In genomic region chr11:114440971-114441810, GRCh38 we compare ENCODE assay signal across 8 cellular contexts. TPM values are rescaled to one million over a fixed set of nuclear protein-coding genes. Genes with fewer than 3 reads are reported as not detected.
DNase-seq lines count a peak whose midpoint lies in the region; ATAC-seq and TF ChIP-seq lines count a peak whose summit lies in the region.

No MANE protein-coding gene starts in this region.

- peak overlapping the region; percentile 59 for H3K4me3 Mint-ChIP-seq in WTC11

- intact Hi-C loops in lower leg skin (cut with DNase I; ENCODE audit: low total_unique reads), result no loop called here

- H3K27me3 ChIP-seq in BE2C, result no peaks in the 10 kb centered on the region

- peaks cover 32% of the 10 kb centered on the region for H3K36me3 Mint-ChIP-seq in WTC11

- TF ChIP-seq CTCF in BE2C (IDR thresholded peaks at IDR 0.05; ENCODE audit: low read depth, low read length), result no peak
- TF ChIP-seq CTCF in HFF-Myc (IDR thresholded peaks at IDR 0.05; ENCODE audit: low read depth, low read length, missing control alignments), result no peak
- TF ChIP-seq CTCF in WTC11 (IDR thresholded peaks at IDR 0.05), result no peak
- no peak for TF ChIP-seq CTCF in lower leg skin (IDR thresholded peaks at IDR 0.05)

- H3K36me3 ChIP-seq in BE2C, result peaks cover 11% of the 10 kb centered on the region; the same call in 1 of the 2 replicates

- TF ChIP-seq POLR2A in lower leg skin (IDR thresholded peaks at IDR 0.05), result no peak

- DNase-seq in BE2C, result no peak
- DNase-seq in HFF-Myc (ENCODE audit: extremely low read depth, low read depth), result no peak
- no peak for DNase-seq in WTC11 (ENCODE audit: low spot score)
- DNase-seq in lung microvascular endothelial cell (ENCODE audit: low read depth in 2 of 2), result peak; percentile 14 to 27
- no peak for DNase-seq in stimulated activated CD4-positive, alpha-beta T cell treated with anti-CD3 and anti-CD28 coated beads, Interleukin-12 subunit alpha, Interleukin-12 subunit beta, amount 100 ng/mL, for 4 hours
- no peak for DNase-seq in NCI-H128 (lab: John Stamatoyannopoulos, UW; ENCODE audit: unreplicated experiment)
- DNase-seq in lower leg skin (ENCODE audit: low spot score in 2 of 2), result no peak

- POLR2A ChIA-PET in WTC11 (lab: Charles Lee), result no interaction called here

- H3K4me1 ChIP-seq in BE2C, result no peaks in the 10 kb centered on the region

- CTCF ChIA-PET in WTC11 (lab: Charles Lee), result no interaction called here

- 71 to 78% methylated on average over 8 of the region's 8 CpGs for WGBS in lower leg skin, 2 donors

- no peaks in the 10 kb centered on the region for H3K9me3 ChIP-seq in BE2C

- H3K27me3 Mint-ChIP-seq in WTC11 (ENCODE audit: low read depth), result no peaks in the 10 kb centered on the region

- no peak overlapping the region; the same call in none of the 2 replicates for H3K27ac Mint-ChIP-seq in WTC11

- H3K9me3 Mint-ChIP-seq in WTC11, result no peaks in the 10 kb centered on the region

- H3K4me1 Mint-ChIP-seq in WTC11, result peaks cover 53% of the 10 kb centered on the region

- ATAC-seq in WTC11, result no peak
- ATAC-seq in HG03460 (IDR thresholded peaks at IDR 0.05; ENCODE audit: unreplicated experiment), result no peak

- peak overlapping the region; percentile 93 for H3K4me3 ChIP-seq in BE2C (ENCODE audit: low read depth, low read length)
- H3K4me3 ChIP-seq in HFF-Myc (replicated peaks; ENCODE audit: low read depth, low read length), result peak overlapping the region; percentile 97
- no peak overlapping the region for H3K4me3 ChIP-seq in lower leg skin (ENCODE audit: low read depth, poor library complexity, severe bottlenecking)

TF ChIP-seq in WTC11, 78 proteins besides CTCF, POLR2A, EP300 and RAD21:
- TF ChIP-seq ZNF423 (CRISPR knock-in tag; IDR thresholded peaks at IDR 0.05) (no peak), ATF2 (CRISPR knock-in tag; IDR thresholded peaks at IDR 0.05; ENCODE audit: borderline replicate concordance, low read depth) (no peak), ELF4 (CRISPR knock-in tag; IDR thresholded peaks at IDR 0.05; ENCODE audit: low read depth) (no peak), E2F1 (CRISPR knock-in tag; IDR thresholded peaks at IDR 0.05) (no peak), ZNF219 (CRISPR knock-in tag; IDR thresholded peaks at IDR 0.05; ENCODE audit: borderline replicate concordance) (no peak), ZBTB21 (CRISPR knock-in tag; IDR thresholded peaks at IDR 0.05; ENCODE audit: borderline replicate concordance) (no peak), ZNF671 (CRISPR knock-in tag; IDR thresholded peaks at IDR 0.05) (no peak), CREM (CRISPR knock-in tag; IDR thresholded peaks at IDR 0.05) (no peak), NFYB (CRISPR knock-in tag; conservative IDR thresholded peaks at IDR 0.05; ENCODE audit: low read depth) (no peak), E2F4 (CRISPR knock-in tag; IDR thresholded peaks at IDR 0.05; ENCODE audit: borderline replicate concordance, low read depth) (no peak), NR2C2 (CRISPR knock-in tag; IDR thresholded peaks at IDR 0.05) (no peak), ZNF232 (CRISPR knock-in tag; IDR thresholded peaks at IDR 0.05) (no peak), GTF2I (CRISPR knock-in tag; conservative IDR thresholded peaks at IDR 0.05) (no peak), GABPB1 (CRISPR knock-in tag; IDR thresholded peaks at IDR 0.05) (no peak), NFE2L1 (CRISPR knock-in tag; IDR thresholded peaks at IDR 0.05) (no peak)

RNA-seq across cellular contexts. Expression of gene REXO2, which starts 1.9 kb away (rescaled TPM):
- polyA plus RNA-seq in BE2C (2012; ENCODE audit: insufficient read depth, insufficient read length, low read depth), result 69.6 TPM
- total RNA-seq in WTC11 (2021), result 90.2 to 99.1 TPM (median 98.8 TPM) in 3 replicates
- total RNA-seq in lung microvascular endothelial cell, result 115 and 149 TPM in 2 replicates
- total RNA-seq in lower leg skin, result 100 to 1,000 TPM in 3 of 4 donors, 10 to 100 TPM in 1; 78.4 to 114 (median 104) TPM

RNA-seq across cellular contexts. Expression of gene RBM7, which starts 40.7 kb away (rescaled TPM):
- 26.9 TPM for polyA plus RNA-seq in BE2C (2012; ENCODE audit: insufficient read depth, insufficient read length, low read depth)
- 36.3 to 42.1 TPM (median 38.1 TPM) in 3 replicates for total RNA-seq in WTC11 (2021)
- total RNA-seq in lung microvascular endothelial cell, result 36.8 and 52.4 TPM in 2 replicates
- total RNA-seq in lower leg skin, result 10 to 100 TPM; 11.7 to 19.6 (median 18.8) TPM

RNA-seq across cellular contexts. Expression of gene C11orf71, which starts 40.9 kb away (rescaled TPM):
- 25.6 TPM for polyA plus RNA-seq in BE2C (2012; ENCODE audit: insufficient read depth, insufficient read length, low read depth)
- total RNA-seq in WTC11 (2021) (5.9 to 7.4 TPM (median 7.3 TPM) in 3 replicates), lung microvascular endothelial cell (2.6 and 3.6 TPM in 2 replicates), lower leg skin (10 to 100 TPM in 2 of 4 donors, 1 to 10 TPM in 2; 4.7 to 14.8 (median 11.1) TPM)

Comparison
In these comparisons a context has a peak if more than half of its experiments do, and no peak if none do; other contexts are left out.
1. DNase-seq: peak in lung microvascular endothelial cell (2 of 2); none in BE2C (single experiment), HFF-Myc (single experiment), WTC11 (single experiment), stimulated activated CD4-positive, alpha-beta T cell treated with anti-CD3 and anti-CD28 coated beads, Interleukin-12 subunit alpha, Interleukin-12 subunit beta, amount 100 ng/mL, for 4 hours (single experiment), NCI-H128 (single experiment) and lower leg skin (0 of 2).